In the genomic region with DNA sequence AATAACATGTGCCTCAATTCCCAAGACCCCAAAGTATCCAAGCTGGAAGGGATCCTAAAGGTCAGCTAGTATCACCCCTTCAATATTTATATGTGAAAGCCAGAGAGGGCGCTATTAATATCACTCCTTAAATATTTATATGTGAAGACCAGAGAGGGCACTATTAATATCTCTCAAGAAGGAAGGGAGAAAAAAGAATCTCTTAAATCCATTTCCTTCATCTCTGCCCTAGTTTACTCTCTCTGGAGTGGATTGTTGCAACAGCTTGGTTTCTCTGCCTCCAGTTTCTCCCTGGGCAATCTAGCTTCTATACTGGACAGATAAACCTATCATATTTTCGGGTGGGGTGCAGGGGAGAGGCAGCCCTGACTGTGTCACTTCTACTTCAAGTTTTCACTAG, we compare ENCODE assay signal across 23 cellular contexts. TPM values are rescaled to one million over a fixed set of nuclear protein-coding genes. Genes with fewer than 3 reads are reported as not detected.
DNase-seq lines count a peak whose midpoint lies in the region; ATAC-seq and TF ChIP-seq lines count a peak whose summit lies in the region.
"Had no signal": no experiment of that assay in that cellular context is flagged by ENCODE, and none has a peak within 500 bp of the region (broad histone marks: within the 10 kb centered on the region; RNA-seq: fewer than 3 reads in every experiment).

No MANE protein-coding gene starts in this region.

- H3K27me3 ChIP-seq in Panc1 (ENCODE audit: control insufficient read depth, insufficient read depth, low read length) (no peaks in the 10 kb centered on the region), cardiac muscle cell (no peaks in the 10 kb centered on the region), transverse colon (no peaks in the 10 kb centered on the region)
- H3K27me3 ChIP-seq: body of pancreas had no signal

- H3K9me3 Mint-ChIP-seq in nephron (peaks cover 14% of the 10 kb centered on the region), endothelial cell (ENCODE audit: unreplicated experiment) (no peaks in the 10 kb centered on the region)
- H3K9me3 Mint-ChIP-seq: activated B cell treated with CpG ODN at 0.5 μM for 24 hours; activated CD8-positive, alpha-beta T cell treated with anti-CD3 and anti-CD28 coated beads for 36 hours; activated naive CD4-positive, alpha-beta T cell treated with anti-CD3 and anti-CD28 coated beads, Interleukin-2, amount 50 U/mL, for 72 hours; activated T-cell treated with anti-CD3 and anti-CD28 coated beads, Interleukin-2, amount 50 U/mL, for 4 hours; natural killer cell; stimulated activated naive B cell treated with anti-CD40 and anti-IgM and Interleukin-4, amounts not matched to agents 10 μg/mL and 1 μg/mL and 100 μg/mL, for 72 hours had no signal

- DNase-seq in Panc1 (ENCODE audit: low read depth, low spot score) = no peak
- DNase-seq in cardiac muscle cell (ENCODE audit: low read depth in 1 of 2, low spot score in 1 of 2) = peak in 1 of 2 donors; percentile 10
- no peak for DNase-seq in transverse colon
- no peak for DNase-seq in iPS-NIHi7 (ENCODE audit: extremely low spot score)
- DNase-seq in endothelial cell (ENCODE audit: low spot score) = no peak
- no peak for DNase-seq in hypothalamus (lab: John Stamatoyannopoulos, UW)
- DNase-seq: activated B cell treated with CpG ODN at 0.5 μM for 24 hours; activated CD8-positive, alpha-beta T cell treated with anti-CD3 and anti-CD28 coated beads for 36 hours; activated T-cell treated with anti-CD3 and anti-CD28 coated beads, Interleukin-2, amount 50 U/mL, for 4 hours; DND-41; erythroblast; natural killer cell; NCI-H1092; NCI-H2107; NCI-H526 treated with DMSO at 0.1 percent for 48 hours; stimulated activated CD4-positive, alpha-beta T cell treated with anti-CD3 and anti-CD28 coated beads, Interleukin-15, amount 100 ng/mL, for 24 hours; stimulated activated naive B cell treated with anti-CD40 and anti-IgM and Interleukin-4, amounts not matched to agents 10 μg/mL and 1 μg/mL and 100 μg/mL, for 72 hours; T-helper 2 cell had no signal

- TF ChIP-seq EP300 in transverse colon (IDR thresholded peaks at IDR 0.05; ENCODE audit: low read depth) = no peak

- H3K4me1 Mint-ChIP-seq in nephron (peaks cover 16% of the 10 kb centered on the region), endothelial cell (ENCODE audit: unreplicated experiment) (peaks cover 3% of the 10 kb centered on the region)
- H3K4me1 Mint-ChIP-seq: activated B cell treated with CpG ODN at 0.5 μM for 24 hours had no signal

- ATAC-seq in Panc1 (no peak), GM18520 (IDR thresholded peaks at IDR 0.05; ENCODE audit: unreplicated experiment) (no peak)
- ATAC-seq: activated CD8-positive, alpha-beta T cell treated with anti-CD3 and anti-CD28 coated beads for 36 hours; activated naive CD4-positive, alpha-beta T cell treated with anti-CD3 and anti-CD28 coated beads, Interleukin-2, amount 50 U/mL, for 72 hours; activated T-cell treated with anti-CD3 and anti-CD28 coated beads, Interleukin-2, amount 50 U/mL, for 4 hours; body of pancreas; natural killer cell; stimulated activated naive B cell treated with anti-CD40 and anti-IgM and Interleukin-4, amounts not matched to agents 10 μg/mL and 1 μg/mL and 100 μg/mL, for 72 hours had no signal

- no peaks in the 10 kb centered on the region for H3K4me1 ChIP-seq in Panc1 (ENCODE audit: control insufficient read depth, insufficient read depth, low read length)
- H3K4me1 ChIP-seq in cardiac muscle cell (ENCODE audit: low read depth) = peaks cover 10% of the 10 kb centered on the region
- H3K4me1 ChIP-seq in transverse colon = peaks cover 0 to 7% (median 0%) of the 10 kb centered on the region in 4 donors
- H3K4me1 ChIP-seq: body of pancreas, prostate gland had no signal

- in situ Hi-C loops in Panc1 (cut with HindIII; ENCODE audit: low pct_unique_long_range_greater_than_20kb, low sequenced_read_pairs) = no loop called here
- in situ Hi-C loops in transverse colon (cut with MboI; ENCODE audit: low pct_ligation_motif_present in 1 of 4, low pct_unique_long_range_greater_than_20kb in 1 of 4, low sequenced_read_pairs in 3 of 4) = no loop called here

- POLR2A ChIA-PET in Panc1 (lab: Charles Lee) = interaction anchor here (0.6 kb wide), 1 partner anchor 309 kb away, joined by 4 read pairs; no protein-coding TSS in a partner anchor

- no peaks in the 10 kb centered on the region for H3K27me3 Mint-ChIP-seq in nephron (ENCODE audit: low read depth)
- peaks cover 5% of the 10 kb centered on the region for H3K27me3 Mint-ChIP-seq in endothelial cell (ENCODE audit: unreplicated experiment)
- H3K27me3 Mint-ChIP-seq: activated B cell treated with CpG ODN at 0.5 μM for 24 hours; activated CD8-positive, alpha-beta T cell treated with anti-CD3 and anti-CD28 coated beads for 36 hours had no signal

- peak overlapping the region in 1 of 3 experiments; percentile 2 for H3K4me3 Mint-ChIP-seq in nephron
- H3K4me3 Mint-ChIP-seq in endothelial cell (ENCODE audit: unreplicated experiment) = no peak overlapping the region
- H3K4me3 Mint-ChIP-seq: activated B cell treated with CpG ODN at 0.5 μM for 24 hours; activated CD8-positive, alpha-beta T cell treated with anti-CD3 and anti-CD28 coated beads for 36 hours; activated T-cell treated with anti-CD3 and anti-CD28 coated beads, Interleukin-2, amount 50 U/mL, for 4 hours; natural killer cell; stimulated activated naive B cell treated with anti-CD40 and anti-IgM and Interleukin-4, amounts not matched to agents 10 μg/mL and 1 μg/mL and 100 μg/mL, for 72 hours had no signal

- H3K9me3 ChIP-seq in Panc1 (ENCODE audit: control insufficient read depth, insufficient read depth, low read depth, low read length) = no peaks in the 10 kb centered on the region
- H3K9me3 ChIP-seq in cardiac muscle cell (ENCODE audit: low read depth) = no peaks in the 10 kb centered on the region
- no peaks in the 10 kb centered on the region for H3K9me3 ChIP-seq in transverse colon
- H3K9me3 ChIP-seq: body of pancreas, prostate gland had no signal

- H3K4me3 ChIP-seq in Panc1 (ENCODE audit: low read depth in 2 of 2, low read length in 2 of 2) = no peak overlapping the region
- no peak overlapping the region for H3K4me3 ChIP-seq in cardiac muscle cell
- no peak overlapping the region for H3K4me3 ChIP-seq in transverse colon
- H3K4me3 ChIP-seq: body of pancreas, prostate gland had no signal

- 73% methylated on average over 2 of the region's 2 CpGs; no CpG with 5 or more reads in 1 of the 2 donors for WGBS in transverse colon (ENCODE audit: low coverage in 1 of 2), 2 donors

- CTCF ChIA-PET in Panc1 (lab: Charles Lee) = no interaction called here

- intact Hi-C loops in Panc1 (cut with micrococcal nuclease; ENCODE audit: unreplicated experiment) = no loop called here
- intact Hi-C loops in transverse colon (cut with DNase I; ENCODE audit: low total_unique reads) = no loop called here

- no TSS peak for BruUV-seq in Panc1 (replicated peaks; lab: Mats Ljungman, UMichigan)

- no peak overlapping the region for H3K27ac ChIP-seq in Panc1 (ENCODE audit: low read length)
- H3K27ac ChIP-seq in cardiac muscle cell = peak overlapping the region; percentile 81
- H3K27ac ChIP-seq in transverse colon = peak overlapping the region; percentile 9 to 60 (median 40)
- H3K27ac ChIP-seq: body of pancreas, prostate gland had no signal

- TF ChIP-seq POLR2A in transverse colon (IDR thresholded peaks at IDR 0.05) = no peak

- H3K36me3 Mint-ChIP-seq in nephron (ENCODE audit: low read depth) (no peaks in the 10 kb centered on the region), endothelial cell (ENCODE audit: low read depth, unreplicated experiment) (no peaks in the 10 kb centered on the region)
- H3K36me3 Mint-ChIP-seq: activated naive CD4-positive, alpha-beta T cell treated with anti-CD3 and anti-CD28 coated beads, Interleukin-2, amount 50 U/mL, for 72 hours; natural killer cell; stimulated activated naive B cell treated with anti-CD40 and anti-IgM and Interleukin-4, amounts not matched to agents 10 μg/mL and 1 μg/mL and 100 μg/mL, for 72 hours had no signal

- peak overlapping the region in 2 of 3 experiments; percentile 82 to 87 for H3K27ac Mint-ChIP-seq in nephron
- H3K27ac Mint-ChIP-seq in endothelial cell (ENCODE audit: unreplicated experiment) = no peak overlapping the region
- H3K27ac Mint-ChIP-seq: activated B cell treated with CpG ODN at 0.5 μM for 24 hours; activated CD8-positive, alpha-beta T cell treated with anti-CD3 and anti-CD28 coated beads for 36 hours; natural killer cell; stimulated activated naive B cell treated with anti-CD40 and anti-IgM and Interleukin-4, amounts not matched to agents 10 μg/mL and 1 μg/mL and 100 μg/mL, for 72 hours had no signal

- TF ChIP-seq CTCF in Panc1 (IDR thresholded peaks at IDR 0.05) = peak; percentile 13; the same call in 1 of the 2 replicates
- TF ChIP-seq CTCF in cardiac muscle cell (IDR thresholded peaks at IDR 0.05; ENCODE audit: low read depth, low read length) = no peak
- no peak for TF ChIP-seq CTCF in nephron (IDR thresholded peaks at IDR 0.05; ENCODE audit: unreplicated experiment in 3 of 3)
- no peak for TF ChIP-seq CTCF in transverse colon (IDR thresholded peaks at IDR 0.05)
- TF ChIP-seq CTCF in endothelial cell (IDR thresholded peaks at IDR 0.05; ENCODE audit: unreplicated experiment) = no peak

- no peaks in the 10 kb centered on the region for H3K36me3 ChIP-seq in Panc1 (ENCODE audit: control insufficient read depth, insufficient read depth, low read length)
- H3K36me3 ChIP-seq in cardiac muscle cell = no peaks in the 10 kb centered on the region
- no peaks in the 10 kb centered on the region for H3K36me3 ChIP-seq in transverse colon
- H3K36me3 ChIP-seq: prostate gland had no signal

RNA-seq across cellular contexts. Expression of a gene that starts 31.6 kb away (rescaled TPM):
- total RNA-seq in Panc1 (2021; ENCODE audit: unreplicated experiment) = 185 TPM
- polyA plus RNA-seq in Panc1 (2012; ENCODE audit: insufficient read length) = 166 TPM
- 47.1 and 75.9 TPM in 2 replicates for total RNA-seq in cardiac muscle cell
- 57.3 and 103 TPM in 2 replicates for polyA plus RNA-seq in cardiac muscle cell
- total RNA-seq in transverse colon = 10 to 100 TPM; 40.0 to 73.8 (median 60.4) TPM
- 590 TPM for total RNA-seq in endothelial cell (ENCODE audit: unreplicated experiment)
